ENCODE assay signal across 8 cellular contexts in genomic region chr11:43358670-43359431, GRCh38. TPM values are rescaled to one million over a fixed set of nuclear protein-coding genes. Genes with fewer than 3 reads are reported as not detected.
A peak's percentile ranks its signal among the peaks of the same experiment; 100 is the strongest.
DNase-seq lines count a peak whose midpoint lies in the region; ATAC-seq and TF ChIP-seq lines count a peak whose summit lies in the region.

TTC17 (plus strand) TSS chr11:43358920; CDS start chr11:43358955, 35 bp downstream.

- peak within 1 kb of the TSS; percentile 97 for H3K4me3 Mint-ChIP-seq in activated naive CD8-positive, alpha-beta T cell treated with anti-CD3 and anti-CD28 coated beads, Interleukin-2, amount 10 ng/mL, durations not matched to agents 7 days and 5 days

- 0 to 1% (median 0%) methylated on average over 52 to 66 of the region's 66 CpGs for WGBS in ovary, 3 donors
- WGBS in thyroid gland, 2 donors: 2% methylated on average over 22 to 34 of the region's 66 CpGs

- no peak for TF ChIP-seq EP300 in ovary (IDR thresholded peaks at IDR 0.05)

- H3K9me2 ChIP-seq in SU-DHL-6 (replicated peaks; ENCODE audit: insufficient read depth, low read length): no peaks in the 10 kb centered on the region

- H3K27ac Mint-ChIP-seq in activated naive CD8-positive, alpha-beta T cell treated with anti-CD3 and anti-CD28 coated beads, Interleukin-2, amount 10 ng/mL, durations not matched to agents 7 days and 5 days: peak within 1 kb of the TSS; percentile 97

- H3K36me3 Mint-ChIP-seq in activated naive CD8-positive, alpha-beta T cell treated with anti-CD3 and anti-CD28 coated beads, Interleukin-2, amount 10 ng/mL, durations not matched to agents 7 days and 5 days: peaks cover 8% of the 10 kb centered on the region

- H3F3A ChIP-seq in SU-DHL-6 (ENCODE audit: insufficient read depth): no peaks in the 10 kb centered on the region

- ATAC-seq in HG02642 (IDR thresholded peaks at IDR 0.05; ENCODE audit: poor library complexity, unreplicated experiment) (peak; percentile 95), Right ventricle myocardium inferior (peak; percentile 99)
- ATAC-seq in activated naive CD8-positive, alpha-beta T cell treated with anti-CD3 and anti-CD28 coated beads, Interleukin-2, amount 10 ng/mL, durations not matched to agents 7 days and 5 days (ENCODE audit: low read depth): peak; percentile 95

- H3K79me2 ChIP-seq in SU-DHL-6 (ENCODE audit: insufficient read depth, low read length): peaks cover 49% of the 10 kb centered on the region

- no peaks in the 10 kb centered on the region for H3K9me3 Mint-ChIP-seq in activated naive CD8-positive, alpha-beta T cell treated with anti-CD3 and anti-CD28 coated beads, Interleukin-2, amount 10 ng/mL, durations not matched to agents 7 days and 5 days

- H3K4me2 ChIP-seq in SU-DHL-6 (ENCODE audit: low read depth, low read length, poor library complexity, severe bottlenecking): peak within 1 kb of the TSS; percentile 89

- H3K9ac ChIP-seq in SU-DHL-6 (ENCODE audit: low read length): peak within 1 kb of the TSS; percentile 84

- TF ChIP-seq POLR2A in ovary (IDR thresholded peaks at IDR 0.05) (peak; percentile 73), thyroid gland (IDR thresholded peaks at IDR 0.05) (peak; percentile 57 to 90)

- H3K4me1 Mint-ChIP-seq in activated naive CD8-positive, alpha-beta T cell treated with anti-CD3 and anti-CD28 coated beads, Interleukin-2, amount 10 ng/mL, durations not matched to agents 7 days and 5 days: peaks cover 28% of the 10 kb centered on the region

- no peaks in the 10 kb centered on the region; the same call in 1 of the 2 replicates for H4K20me1 ChIP-seq in SU-DHL-6 (ENCODE audit: low read depth, low read length)

- peak within 1 kb of the TSS; percentile 70 for H3K27ac ChIP-seq in SU-DHL-6 (ENCODE audit: low read depth, low read length)
- peak within 1 kb of the TSS; percentile 66 to 75 for H3K27ac ChIP-seq in ovary
- peak within 1 kb of the TSS; percentile 3 to 86 (median 77) for H3K27ac ChIP-seq in thyroid gland

- no peak for TF ChIP-seq CTCF in GM10266 (IDR thresholded peaks at IDR 0.05; ENCODE audit: control insufficient read depth, insufficient read depth, low read depth, missing control alignments)
- no peak for TF ChIP-seq CTCF in SU-DHL-6 (IDR thresholded peaks at IDR 0.05; ENCODE audit: insufficient read depth, low read length, poor library complexity, severe bottlenecking)
- no peak for TF ChIP-seq CTCF in ovary (IDR thresholded peaks at IDR 0.05)
- no peak for TF ChIP-seq CTCF in thyroid gland (IDR thresholded peaks at IDR 0.05)

- H3K9me3 ChIP-seq in SU-DHL-6 (ENCODE audit: insufficient read depth, low read length): no peaks in the 10 kb centered on the region
- no peaks in the 10 kb centered on the region for H3K9me3 ChIP-seq in ovary
- no peaks in the 10 kb centered on the region for H3K9me3 ChIP-seq in thyroid gland

- POLR2A ChIA-PET in activated naive CD8-positive, alpha-beta T cell treated with anti-CD3 and anti-CD28 coated beads, Interleukin-2, amount 10 ng/mL, durations not matched to agents 7 days and 5 days (lab: Charles Lee): interaction anchor here (0.6 to 2.5 kb wide), 13 partner anchors 11 to 322 kb away, joined by 3 to 52 read pairs (median 4); partner anchors contain the start of genes API5 and HSD17B12

- no peaks in the 10 kb centered on the region for H3K36me3 ChIP-seq in SU-DHL-6 (ENCODE audit: low read length)
- H3K36me3 ChIP-seq in ovary: no peaks in the 10 kb centered on the region
- no peaks in the 10 kb centered on the region for H3K36me3 ChIP-seq in thyroid gland

- H3K4me1 ChIP-seq in ovary (ENCODE audit: insufficient read depth) (peaks cover 9% of the 10 kb centered on the region), thyroid gland (peaks cover 36 to 38% of the 10 kb centered on the region in 2 donors)

- peak within 1 kb of the TSS; percentile 95 for H2AFZ ChIP-seq in SU-DHL-6 (ENCODE audit: low read depth, low read length, severe bottlenecking)

- H3K27me3 ChIP-seq in SU-DHL-6 (ENCODE audit: low read length) (no peaks in the 10 kb centered on the region), ovary (no peaks in the 10 kb centered on the region), thyroid gland (no peaks in the 10 kb centered on the region)

- intact Hi-C loops in Right ventricle myocardium inferior (cut with DNase I) (no loop called here), ovary (cut with DNase I) (no loop called here), thyroid gland (cut with DNase I) (no loop called here)

- H3K27me3 Mint-ChIP-seq in activated naive CD8-positive, alpha-beta T cell treated with anti-CD3 and anti-CD28 coated beads, Interleukin-2, amount 10 ng/mL, durations not matched to agents 7 days and 5 days: no peaks in the 10 kb centered on the region

- H3K4me3 ChIP-seq in SU-DHL-6 (ENCODE audit: insufficient read depth, low read length, poor library complexity, severe bottlenecking): peak within 1 kb of the TSS; percentile 92
- H3K4me3 ChIP-seq in ovary: peak within 1 kb of the TSS; percentile 81
- peak within 1 kb of the TSS; percentile 36 to 70 (median 59) for H3K4me3 ChIP-seq in thyroid gland (replicated peaks in 1 of 3)

- DNase-seq in GM10266 (ENCODE audit: extremely low spot score) (peak; percentile 91), NCI-H1105 treated with DMSO at 0.1 percent for 48 hours (lab: John Stamatoyannopoulos, UW) (peak; percentile 95), Right ventricle myocardium inferior (ENCODE audit: missing footprints) (peak; percentile 98), ovary (peak; percentile 91 to 94 (median 91)), thyroid gland (peak; percentile 94 to 97)
- peak; percentile 93 for DNase-seq in activated naive CD8-positive, alpha-beta T cell treated with anti-CD3 and anti-CD28 coated beads, Interleukin-2, amount 10 ng/mL, durations not matched to agents 7 days and 5 days

RNA-seq across cellular contexts. Expression of gene TTC17, which starts in this region (rescaled TPM):
- total RNA-seq in activated naive CD8-positive, alpha-beta T cell treated with anti-CD3 and anti-CD28 coated beads, Interleukin-2, amount 10 ng/mL, durations not matched to agents 7 days and 5 days: 10 to 100 TPM; 87.6 to 89.6 TPM
- total RNA-seq in Right ventricle myocardium inferior (31.3 TPM), ovary (100 to 1,000 TPM in 2 of 7 donors, 10 to 100 TPM in 5; 66.3 to 119 (median 88.5) TPM), thyroid gland (100 to 1,000 TPM; 143 to 258 (median 192) TPM)
- 10 to 100 TPM; 47.0 to 81.2 TPM for polyA plus RNA-seq in ovary

Comparison
In these comparisons a context has a peak if more than half of its experiments do, and no peak if none do; other contexts are left out.
1. Peak in every context shown above with its lines: DNase-seq, ATAC-seq, H3K4me3 ChIP-seq and H3K27ac ChIP-seq.